In genomic region chr5:143618146-143618545, GRCh38 we compare ENCODE assay signal across 20 cellular contexts.
"Had no signal": no experiment of that assay in that cellular context is flagged by ENCODE, and none has a peak within 500 bp of the region (broad histone marks: within the 10 kb centered on the region; RNA-seq: fewer than 3 reads in every experiment).

No MANE protein-coding gene starts in this region.

- DNase-seq: activated CD4-positive, alpha-beta T cell treated with anti-CD3 and anti-CD28 coated beads for 48 hours; activated CD4-positive, alpha-beta T cell treated with anti-CD3 and anti-CD28 coated beads, Interleukin-2, amount 50 U/mL, for 4 hours; activated CD4-positive, CD25-positive, alpha-beta regulatory T cell treated with anti-CD3 and anti-CD28 coated beads, Interleukin-2, amount 50 U/mL, for 72 hours; activated CD8-positive, alpha-beta memory T cell treated with anti-CD3 and anti-CD28 coated beads, Interleukin-2, amount 50 U/mL, for 48 hours; activated CD8-positive, alpha-beta T cell treated with anti-CD3 and anti-CD28 coated beads, Interleukin-2, amount 10 ng/mL, durations not matched to agents 7 days and 5 days; activated effector memory CD4-positive, alpha-beta T cell treated with Interleukin-2 at 50 U/mL for 16 hours; activated naive CD4-positive, alpha-beta T cell; activated T-cell treated with anti-CD3 and anti-CD28 coated beads, Interleukin-2, amount 50 U/mL, for 1 hour; amniotic stem cell; Karpas-422; NCI-H146; NCI-H1930; NCI-H446; NCI-H526; Peyer's patch; Right ventricle myocardium superior; T-helper 9 cell had no signal

- H3K27ac ChIP-seq: Peyer's patch, RWPE1, SJSA1 had no signal

- H3K36me3 ChIP-seq: Peyer's patch, SJSA1 had no signal

- H3K9me3 ChIP-seq: Peyer's patch, SJSA1 had no signal

- H3K27me3 ChIP-seq: Peyer's patch, SJSA1 had no signal

- H3K4me1 ChIP-seq: Peyer's patch, SJSA1 had no signal

- H3K4me3 ChIP-seq: K562, Peyer's patch, SJSA1 had no signal
